ENCODE assay signal across 23 cellular contexts in the genomic region with DNA sequence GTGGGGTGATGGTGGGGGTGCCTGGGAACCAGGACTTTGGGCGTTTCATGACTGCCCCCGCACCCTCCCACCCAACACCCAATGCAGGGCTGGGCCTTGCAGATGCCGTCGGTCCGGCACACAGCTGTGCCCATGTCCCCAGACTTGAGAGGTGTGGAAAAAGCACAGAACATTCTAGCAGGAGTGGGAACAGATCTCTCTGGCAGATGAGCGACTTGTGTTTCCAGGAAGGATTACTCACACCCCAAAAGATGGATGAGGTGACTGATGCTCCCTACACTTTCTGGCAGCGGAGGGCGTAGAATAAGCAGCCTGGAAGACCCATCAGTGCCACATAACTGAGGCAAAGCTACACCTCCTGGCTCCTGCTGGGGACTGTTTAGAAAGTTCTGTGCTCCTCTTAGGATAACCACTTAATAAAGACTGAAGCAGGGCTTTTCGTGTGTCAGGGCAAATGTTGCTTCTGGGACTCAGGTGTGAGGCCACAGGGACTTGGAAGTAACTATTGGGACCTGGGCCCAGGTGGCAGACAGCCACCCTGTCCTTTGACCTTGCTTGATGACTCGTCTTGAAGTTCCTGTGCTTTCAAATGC. TPM values are rescaled to one million over a fixed set of nuclear protein-coding genes. Genes with fewer than 3 reads are reported as not detected.
DNase-seq lines count a peak whose midpoint lies in the region; ATAC-seq and TF ChIP-seq lines count a peak whose summit lies in the region.
"Had no signal": no experiment of that assay in that cellular context is flagged by ENCODE, and none has a peak within 500 bp of the region (broad histone marks: within the 10 kb centered on the region; RNA-seq: fewer than 3 reads in every experiment).

No MANE protein-coding gene starts in this region.

- no peak overlapping the region for H3K4me2 ChIP-seq in fibroblast of lung (ENCODE audit: extremely low read depth, insufficient read depth, low read length)
- H3K4me2 ChIP-seq: BLaER1 treated with 17β-estradiol and CSF1 and Interleukin-3, amounts not matched to agents 10 nM and 100 nM had no signal

- H3K36me3 ChIP-seq in breast epithelium (no peaks in the 10 kb centered on the region), fibroblast of lung (ENCODE audit: control insufficient read depth, insufficient read depth, low read length) (peaks cover 2% of the 10 kb centered on the region), rectal smooth muscle tissue (ENCODE audit: control insufficient read depth, insufficient read depth, low read length) (peaks cover 3% of the 10 kb centered on the region)

- no peaks in the 10 kb centered on the region for H4K20me1 ChIP-seq in fibroblast of lung (ENCODE audit: control insufficient read depth, extremely low read depth, insufficient read depth, low read length)

- no peaks in the 10 kb centered on the region for H3K79me2 ChIP-seq in fibroblast of lung (ENCODE audit: control insufficient read depth, insufficient read depth, low read length)

- H3K4me3 ChIP-seq in breast epithelium: no peak overlapping the region
- H3K4me3 ChIP-seq in fibroblast of lung (replicated peaks in 1 of 4; ENCODE audit: control extremely low read depth in 1 of 4, insufficient read depth in 1 of 4, low read depth in 3 of 4, low read length in 4 of 4): no peak overlapping the region
- no peak overlapping the region for H3K4me3 ChIP-seq in rectal smooth muscle tissue (ENCODE audit: low read length)
- H3K4me3 ChIP-seq: BLaER1 treated with 17β-estradiol and CSF1 and Interleukin-3, amounts not matched to agents 10 nM and 100 nM; body of pancreas; heart left ventricle; MG63; SJSA1; tibial artery had no signal

- H3K4me1 ChIP-seq in breast epithelium (no peaks in the 10 kb centered on the region), fibroblast of lung (ENCODE audit: control insufficient read depth, extremely low read depth, insufficient read depth, low read length) (peaks cover 11% of the 10 kb centered on the region), rectal smooth muscle tissue (ENCODE audit: control insufficient read depth, insufficient read depth, low read length) (no peaks in the 10 kb centered on the region)
- H3K4me1 ChIP-seq: body of pancreas had no signal

- POLR2A ChIA-PET in MCF 10A (lab: Yijun Ruan, JAX): interaction anchor here (2.3 kb wide), 1 partner anchor 10 kb away, joined by 10 read pairs; no protein-coding TSS in a partner anchor

- no peak for DNase-seq in MCF 10A (ENCODE audit: unreplicated experiment)
- no peak for DNase-seq in breast epithelium (ENCODE audit: low spot score in 2 of 2)
- DNase-seq in fibroblast of lung (ENCODE audit: low read depth in 2 of 2): peak; percentile 70 to 86
- DNase-seq in COLO829 (ENCODE audit: low spot score): no peak
- DNase-seq in T1000 (lab: John Stamatoyannopoulos, UW): no peak
- no peak for DNase-seq in NCI-H2107 treated with DMSO at 0.1 percent for 48 hours (lab: John Stamatoyannopoulos, UW; ENCODE audit: unreplicated experiment)
- no peak for DNase-seq in stimulated activated naive B cell treated with anti-CD40 and anti-IgM and Interleukin-4, amounts not matched to agents 10 μg/mL and 1 μg/mL and 100 μg/mL, for 72 hours
- DNase-seq: activated CD4-positive, alpha-beta T cell treated with anti-CD3 and anti-CD28 coated beads, Interleukin-2, amount 10 ng/mL, durations not matched to agents 24 days and 14 days; body of pancreas; Calu3; effector memory CD4-positive, alpha-beta T cell; heart left ventricle; MG63; naive thymus-derived CD8-positive, alpha-beta T cell; NCI-H1436; NCI-H510A treated with DMSO at 0.1 percent for 48 hours; tibial artery had no signal

- no peak for TF ChIP-seq POLR2A in breast epithelium (IDR thresholded peaks at IDR 0.05)

- no peaks in the 10 kb centered on the region for H3K9me3 Mint-ChIP-seq in MCF 10A (ENCODE audit: unreplicated experiment)
- no peaks in the 10 kb centered on the region for H3K9me3 Mint-ChIP-seq in stimulated activated naive B cell treated with anti-CD40 and anti-IgM and Interleukin-4, amounts not matched to agents 10 μg/mL and 1 μg/mL and 100 μg/mL, for 72 hours
- H3K9me3 Mint-ChIP-seq: activated CD4-positive, alpha-beta T cell treated with anti-CD3 and anti-CD28 coated beads, Interleukin-2, amount 10 ng/mL, durations not matched to agents 24 days and 14 days; activated naive CD4-positive, alpha-beta T cell treated with anti-CD3 and anti-CD28 coated beads, Interleukin-2, amount 50 U/mL, for 72 hours; mesothelial cell of epicardium; naive thymus-derived CD8-positive, alpha-beta T cell; T-helper 1 cell treated with Interleukin-12 subunit alpha and Interleukin-12 subunit beta and Interleukin-4 antibody, amounts not matched to agents 30 μg/mL and 1 μg/mL, for 36 hours had no signal

- H3K9ac ChIP-seq in fibroblast of lung (ENCODE audit: insufficient read depth, low read length) (no peak overlapping the region), rectal smooth muscle tissue (ENCODE audit: low read length) (no peak overlapping the region)
- H3K9ac ChIP-seq: BLaER1 treated with 17β-estradiol and CSF1 and Interleukin-3, amounts not matched to agents 10 nM and 100 nM had no signal

- H3K9me3 ChIP-seq in breast epithelium (no peaks in the 10 kb centered on the region), fibroblast of lung (ENCODE audit: control insufficient read depth, insufficient read depth, low read depth, low read length) (no peaks in the 10 kb centered on the region)
- H3K9me3 ChIP-seq: BLaER1 treated with 17β-estradiol and CSF1 and Interleukin-3, amounts not matched to agents 10 nM and 100 nM; body of pancreas; heart left ventricle; MG63; SJSA1; tibial artery had no signal

- H3K36me3 Mint-ChIP-seq in MCF 10A (ENCODE audit: insufficient read depth, unreplicated experiment): peaks cover 36% of the 10 kb centered on the region
- H3K36me3 Mint-ChIP-seq in stimulated activated naive B cell treated with anti-CD40 and anti-IgM and Interleukin-4, amounts not matched to agents 10 μg/mL and 1 μg/mL and 100 μg/mL, for 72 hours: peaks cover 0 to 2% of the 10 kb centered on the region in 2 donors
- H3K36me3 Mint-ChIP-seq: activated naive CD4-positive, alpha-beta T cell treated with anti-CD3 and anti-CD28 coated beads, Interleukin-2, amount 50 U/mL, for 72 hours; naive thymus-derived CD8-positive, alpha-beta T cell had no signal

- intact Hi-C loops in MCF 10A (cut with micrococcal nuclease): no loop called here
- intact Hi-C loops in breast epithelium (cut with DNase I; ENCODE audit: low total_unique reads): no loop called here

- H3K27me3 ChIP-seq in breast epithelium (no peaks in the 10 kb centered on the region), fibroblast of lung (ENCODE audit: control insufficient read depth, insufficient read depth, low read length) (no peaks in the 10 kb centered on the region), rectal smooth muscle tissue (ENCODE audit: control insufficient read depth, insufficient read depth, low read length) (no peaks in the 10 kb centered on the region)
- H3K27me3 ChIP-seq: BLaER1 treated with 17β-estradiol and CSF1 and Interleukin-3, amounts not matched to agents 10 nM and 100 nM; body of pancreas; heart left ventricle; MG63; SJSA1; tibial artery had no signal

- TF ChIP-seq CTCF in MCF 10A (IDR thresholded peaks at IDR 0.05; ENCODE audit: unreplicated experiment) (no peak), breast epithelium (IDR thresholded peaks at IDR 0.05) (no peak), fibroblast of lung (conservative IDR thresholded peaks at IDR 0.05 in 1 of 2, IDR thresholded peaks at IDR 0.05 in 1 of 2; ENCODE audit: low read depth in 1 of 2, low read length in 2 of 2) (no peak)

- CTCF ChIA-PET in MCF 10A (lab: Yijun Ruan, JAX): interaction anchor here (1.1 kb wide), 1 partner anchor 56 kb away, joined by 7 read pairs; no protein-coding TSS in a partner anchor

- H3K27ac ChIP-seq in breast epithelium (peak overlapping the region in 1 of 2 donors; percentile 86), fibroblast of lung (ENCODE audit: insufficient read depth, low read length) (no peak overlapping the region), rectal smooth muscle tissue (ENCODE audit: low read depth, low read length) (peak overlapping the region; percentile 45)
- H3K27ac ChIP-seq: BLaER1 treated with 17β-estradiol and CSF1 and Interleukin-3, amounts not matched to agents 10 nM and 100 nM; body of pancreas; SJSA1 had no signal

- H2AFZ ChIP-seq in fibroblast of lung (ENCODE audit: low read length): no peak overlapping the region

- H3K27me3 Mint-ChIP-seq in MCF 10A (ENCODE audit: insufficient read depth, unreplicated experiment): no peaks in the 10 kb centered on the region
- peaks cover 0 to 5% of the 10 kb centered on the region in 2 donors for H3K27me3 Mint-ChIP-seq in stimulated activated naive B cell treated with anti-CD40 and anti-IgM and Interleukin-4, amounts not matched to agents 10 μg/mL and 1 μg/mL and 100 μg/mL, for 72 hours

- H3K4me1 Mint-ChIP-seq in MCF 10A (ENCODE audit: insufficient read depth, unreplicated experiment): peaks cover 7% of the 10 kb centered on the region
- H3K4me1 Mint-ChIP-seq in stimulated activated naive B cell treated with anti-CD40 and anti-IgM and Interleukin-4, amounts not matched to agents 10 μg/mL and 1 μg/mL and 100 μg/mL, for 72 hours: peaks cover 0 to 4% of the 10 kb centered on the region in 2 donors
- H3K4me1 Mint-ChIP-seq: activated CD4-positive, alpha-beta T cell treated with anti-CD3 and anti-CD28 coated beads, Interleukin-2, amount 10 ng/mL, durations not matched to agents 24 days and 14 days had no signal

- H3K27ac Mint-ChIP-seq in MCF 10A (ENCODE audit: low read depth, unreplicated experiment): peak overlapping the region; percentile 23
- no peak overlapping the region for H3K27ac Mint-ChIP-seq in stimulated activated naive B cell treated with anti-CD40 and anti-IgM and Interleukin-4, amounts not matched to agents 10 μg/mL and 1 μg/mL and 100 μg/mL, for 72 hours
- H3K27ac Mint-ChIP-seq: activated CD4-positive, alpha-beta T cell treated with anti-CD3 and anti-CD28 coated beads, Interleukin-2, amount 10 ng/mL, durations not matched to agents 24 days and 14 days; naive thymus-derived CD8-positive, alpha-beta T cell; T-helper 1 cell treated with Interleukin-12 subunit alpha and Interleukin-12 subunit beta and Interleukin-4 antibody, amounts not matched to agents 30 μg/mL and 1 μg/mL, for 36 hours had no signal

- no peak overlapping the region for H3K4me3 Mint-ChIP-seq in MCF 10A (ENCODE audit: unreplicated experiment)
- no peak overlapping the region for H3K4me3 Mint-ChIP-seq in stimulated activated naive B cell treated with anti-CD40 and anti-IgM and Interleukin-4, amounts not matched to agents 10 μg/mL and 1 μg/mL and 100 μg/mL, for 72 hours
- H3K4me3 Mint-ChIP-seq: activated CD4-positive, alpha-beta T cell treated with anti-CD3 and anti-CD28 coated beads, Interleukin-2, amount 10 ng/mL, durations not matched to agents 24 days and 14 days; mesothelial cell of epicardium; naive thymus-derived CD8-positive, alpha-beta T cell; T-helper 1 cell treated with Interleukin-12 subunit alpha and Interleukin-12 subunit beta and Interleukin-4 antibody, amounts not matched to agents 30 μg/mL and 1 μg/mL, for 36 hours had no signal

- ATAC-seq in stimulated activated naive B cell treated with anti-CD40 and anti-IgM and Interleukin-4, amounts not matched to agents 10 μg/mL and 1 μg/mL and 100 μg/mL, for 72 hours (replicated peaks): no peak
- ATAC-seq: activated naive CD4-positive, alpha-beta T cell treated with anti-CD3 and anti-CD28 coated beads, Interleukin-2, amount 50 U/mL, for 72 hours; body of pancreas; heart left ventricle; naive thymus-derived CD8-positive, alpha-beta T cell had no signal

- BruUV-seq in MCF 10A (replicated peaks; lab: Mats Ljungman, UMichigan): no TSS peak

RNA-seq across cellular contexts. Expression of gene FBLN1, which starts 24.2 kb away (rescaled TPM):
- 69.0 and 110 TPM in 2 replicates for total RNA-seq in MCF 10A (2022)
- 100 to 1,000 TPM; 115 to 293 (median 267) TPM for total RNA-seq in breast epithelium
- 209 and 270 TPM in 2 replicates for total RNA-seq in fibroblast of lung
- 96.6 and 134 TPM in 2 replicates for polyA plus RNA-seq in fibroblast of lung
- polyA plus RNA-seq in fibroblast of lung (2012): 162 and 217 TPM in 2 replicates
- 126 and 208 TPM in 2 replicates for polyA minus RNA-seq in fibroblast of lung (ENCODE audit: low replicate concordance)
- total RNA-seq: activated CD4-positive, alpha-beta T cell treated with anti-CD3 and anti-CD28 coated beads, Interleukin-2, amount 10 ng/mL, durations not matched to agents 24 days and 14 days; naive thymus-derived CD8-positive, alpha-beta T cell had no signal
- polyA plus RNA-seq: naive thymus-derived CD8-positive, alpha-beta T cell had no signal

Comparison
In these comparisons a context has a peak if more than half of its experiments do, and no peak if none do; other contexts are left out.
1. DNase-seq: peak in fibroblast of lung (2 of 2); none in MCF 10A (single experiment), breast epithelium (0 of 2), COLO829 (single experiment), T1000 (single experiment), NCI-H2107 treated with DMSO at 0.1 percent for 48 hours (single experiment) and stimulated activated naive B cell treated with anti-CD40 and anti-IgM and Interleukin-4, amounts not matched to agents 10 μg/mL and 1 μg/mL and 100 μg/mL, for 72 hours (single experiment).